ENCODE assay signal across 28 cellular contexts in genomic region chr6:36469148-36469661, GRCh38. TPM values are rescaled to one million over a fixed set of nuclear protein-coding genes. Genes with fewer than 3 reads are reported as not detected.
DNase-seq lines count a peak whose midpoint lies in the region; ATAC-seq, FAIRE-seq and TF ChIP-seq lines count a peak whose summit lies in the region.
"Had no signal": no experiment of that assay in that cellular context is flagged by ENCODE, and none has a peak within 500 bp of the region (broad histone marks: within the 10 kb centered on the region; RNA-seq: fewer than 3 reads in every experiment).

No MANE protein-coding gene starts in this region.

- peaks cover 25% of the 10 kb centered on the region for H3K36me3 ChIP-seq in osteoblast (ENCODE audit: insufficient read depth, low read length)
- no peaks in the 10 kb centered on the region for H3K36me3 ChIP-seq in colonic mucosa

- no peaks in the 10 kb centered on the region for H3K9me3 Mint-ChIP-seq in T-helper 2 cell treated with Interferon-gamma antibody and Interleukin-4, amounts not matched to agents 5 μg/mL and 100 μg/mL, for 36 hours
- H3K9me3 Mint-ChIP-seq in activated T-helper 17 cell treated with anti-CD3 and anti-CD28 coated beads, Interleukin-2, amount 50 U/mL, for 72 hours: no peaks in the 10 kb centered on the region
- H3K9me3 Mint-ChIP-seq: activated naive CD4-positive, alpha-beta T cell treated with anti-CD3 and anti-CD28 coated beads, Interleukin-2, amount 50 U/mL, for 72 hours had no signal

- peak overlapping the region; percentile 13 for H3K27ac ChIP-seq in osteoblast (ENCODE audit: low read depth, low read length)
- H3K27ac ChIP-seq in colonic mucosa: no peak overlapping the region
- H3K27ac ChIP-seq: lower lobe of right lung had no signal

- no peak overlapping the region for H3K4me3 Mint-ChIP-seq in T-helper 2 cell treated with Interferon-gamma antibody and Interleukin-4, amounts not matched to agents 5 μg/mL and 100 μg/mL, for 36 hours
- no peak overlapping the region for H3K4me3 Mint-ChIP-seq in activated T-helper 17 cell treated with anti-CD3 and anti-CD28 coated beads, Interleukin-2, amount 50 U/mL, for 72 hours

- no peak for ATAC-seq in activated T-helper 17 cell treated with anti-CD3 and anti-CD28 coated beads, Interleukin-2, amount 50 U/mL, for 72 hours (replicated peaks)
- ATAC-seq: activated naive CD4-positive, alpha-beta T cell treated with anti-CD3 and anti-CD28 coated beads, Interleukin-2, amount 50 U/mL, for 72 hours; K562; lower lobe of right lung; Panc1 had no signal

- intact Hi-C loops in colonic mucosa (cut with DNase I): no loop called here

- H3K4me3 ChIP-seq in osteoblast (ENCODE audit: insufficient read depth, low read length) (no peak overlapping the region), colonic mucosa (no peak overlapping the region)
- H3K4me3 ChIP-seq: K562, lower lobe of right lung, skin epidermis had no signal

- H4K20me1 ChIP-seq in osteoblast (ENCODE audit: insufficient read depth, low read length): peaks cover 22% of the 10 kb centered on the region

- H3K27me3 ChIP-seq in osteoblast (ENCODE audit: insufficient read depth, low read length) (no peaks in the 10 kb centered on the region), colonic mucosa (no peaks in the 10 kb centered on the region)

- H3K27ac Mint-ChIP-seq in T-helper 2 cell treated with Interferon-gamma antibody and Interleukin-4, amounts not matched to agents 5 μg/mL and 100 μg/mL, for 36 hours: peak overlapping the region; percentile 50
- peak overlapping the region; percentile 59 for H3K27ac Mint-ChIP-seq in activated T-helper 17 cell treated with anti-CD3 and anti-CD28 coated beads, Interleukin-2, amount 50 U/mL, for 72 hours

- H3K36me3 Mint-ChIP-seq in T-helper 2 cell treated with Interferon-gamma antibody and Interleukin-4, amounts not matched to agents 5 μg/mL and 100 μg/mL, for 36 hours (ENCODE audit: low read depth): peaks cover 22% of the 10 kb centered on the region
- peaks cover 52% of the 10 kb centered on the region for H3K36me3 Mint-ChIP-seq in activated T-helper 17 cell treated with anti-CD3 and anti-CD28 coated beads, Interleukin-2, amount 50 U/mL, for 72 hours (ENCODE audit: low read depth)

- no peak for DNase-seq in T-helper 2 cell treated with Interferon-gamma antibody and Interleukin-4, amounts not matched to agents 5 μg/mL and 100 μg/mL, for 36 hours (ENCODE audit: low spot score)
- DNase-seq in T-helper 2 cell: no peak
- no peak for DNase-seq in GM19239 (ENCODE audit: insufficient read length, low spot score)
- no peak for DNase-seq in osteoblast (ENCODE audit: insufficient read length, low spot score, missing footprints)
- DNase-seq in LoVo (ENCODE audit: low spot score): no peak
- DNase-seq in colonic mucosa: no peak
- no peak for DNase-seq in glomerular visceral epithelial cell (ENCODE audit: extremely low spot score)
- DNase-seq: 8988T, AML-193, Calu3, caudate nucleus, lower lobe of right lung, MM.1S, NCI-H1436, NCI-H446 treated with DMSO at 0.1 percent for 48 hours, SHP77 treated with DMSO at 0.1 percent for 48 hours had no signal

- no peaks in the 10 kb centered on the region for H3K4me1 ChIP-seq in osteoblast (ENCODE audit: insufficient read depth, low read length)
- no peaks in the 10 kb centered on the region for H3K4me1 ChIP-seq in colonic mucosa
- H3K4me1 ChIP-seq: lower lobe of right lung had no signal

- no peaks in the 10 kb centered on the region for H3K27me3 Mint-ChIP-seq in T-helper 2 cell treated with Interferon-gamma antibody and Interleukin-4, amounts not matched to agents 5 μg/mL and 100 μg/mL, for 36 hours (ENCODE audit: low read depth)
- H3K27me3 Mint-ChIP-seq in activated T-helper 17 cell treated with anti-CD3 and anti-CD28 coated beads, Interleukin-2, amount 50 U/mL, for 72 hours: no peaks in the 10 kb centered on the region

- H3K9me3 ChIP-seq in osteoblast (ENCODE audit: low read depth, low read length): no peaks in the 10 kb centered on the region
- H3K9me3 ChIP-seq in colonic mucosa: no peaks in the 10 kb centered on the region
- H3K9me3 ChIP-seq: lower lobe of right lung had no signal

- H2AFZ ChIP-seq in osteoblast (ENCODE audit: low read length): no peak overlapping the region

- no peak overlapping the region for H3K4me2 ChIP-seq in osteoblast (ENCODE audit: insufficient read depth, low read length)

- no peak for TF ChIP-seq CTCF in osteoblast (IDR thresholded peaks at IDR 0.05; ENCODE audit: extremely low read depth, low read depth, low read length)
- no peak for TF ChIP-seq CTCF in colonic mucosa (IDR thresholded peaks at IDR 0.05)

- peaks cover 5% of the 10 kb centered on the region for H3K4me1 Mint-ChIP-seq in T-helper 2 cell treated with Interferon-gamma antibody and Interleukin-4, amounts not matched to agents 5 μg/mL and 100 μg/mL, for 36 hours (ENCODE audit: low read depth)
- peaks cover 12% of the 10 kb centered on the region for H3K4me1 Mint-ChIP-seq in activated T-helper 17 cell treated with anti-CD3 and anti-CD28 coated beads, Interleukin-2, amount 50 U/mL, for 72 hours

- peaks cover 82% of the 10 kb centered on the region for H3K79me2 ChIP-seq in osteoblast (ENCODE audit: insufficient read depth, low read length)

- peak; percentile 37 for FAIRE-seq in GM19239 (lab: Jason Lieb, UNC)
- FAIRE-seq: astrocyte, endothelial cell of umbilical vein, keratinocyte, TTC549 had no signal

- H3K9ac ChIP-seq in colonic mucosa (ENCODE audit: low read depth in 2 of 2, low read length in 2 of 2): no peak overlapping the region

RNA-seq across cellular contexts. Expression of gene KCTD20, which starts 26.4 kb away (rescaled TPM):
- 10 to 100 TPM; 41.1 to 57.6 TPM for total RNA-seq in activated T-helper 17 cell treated with anti-CD3 and anti-CD28 coated beads, Interleukin-2, amount 50 U/mL, for 72 hours
- total RNA-seq in osteoblast (182 and 210 TPM in 2 replicates), colonic mucosa (10 to 100 TPM; 23.8 to 34.9 TPM)

RNA-seq across cellular contexts. Expression of gene PXT1, which starts 26.6 kb away (rescaled TPM):
- total RNA-seq in activated T-helper 17 cell treated with anti-CD3 and anti-CD28 coated beads, Interleukin-2, amount 50 U/mL, for 72 hours: under 1 TPM; 0.11 to 0.87 TPM
- total RNA-seq in osteoblast (under 0.01 TPM in 1 of 2 replicates, not detected in the other), colonic mucosa (not detected)
- total RNA-seq: Daoy, endothelial cell of umbilical vein, glomerular endothelial cell, lower lobe of right lung, urinary bladder had no signal
